ENCODE assay signal across 11 cellular contexts in the genomic region with DNA sequence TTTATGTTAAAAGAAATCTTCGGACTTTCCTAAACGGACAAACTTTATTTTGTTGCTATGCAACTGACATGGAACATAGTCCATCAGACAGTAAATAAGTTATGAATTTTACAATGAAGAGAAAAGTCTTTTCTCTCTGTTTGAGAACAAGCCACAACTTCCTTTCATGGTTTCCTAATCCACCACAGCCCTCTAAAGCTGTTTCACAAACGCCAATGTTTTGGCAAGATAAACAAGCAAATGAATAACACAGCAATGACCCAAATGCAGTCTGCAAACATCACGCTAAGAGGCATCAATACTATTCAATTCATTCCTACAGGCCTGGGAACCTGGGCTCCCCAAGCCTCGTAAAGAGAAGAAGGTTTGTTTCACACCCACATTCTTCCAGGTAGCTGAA.
A peak's percentile ranks its signal among the peaks of the same experiment; 100 is the strongest.
DNase-seq lines count a peak whose midpoint lies in the region; ATAC-seq and TF ChIP-seq lines count a peak whose summit lies in the region.
"Had no signal": no experiment of that assay in that cellular context is flagged by ENCODE, and none has a peak within 500 bp of the region (broad histone marks: within the 10 kb centered on the region; RNA-seq: fewer than 3 reads in every experiment).

No MANE protein-coding gene starts in this region.

- DNase-seq in OCI-M1 (lab: John Stamatoyannopoulos, UW), result peak; percentile 64
- DNase-seq in iris pigment epithelial cell (ENCODE audit: low read depth), result peak; percentile 83
- DNase-seq in endodermal cell, result no peak
- no peak for DNase-seq in H7
- DNase-seq in uterus, result no peak
- DNase-seq in A172 (ENCODE audit: low spot score), result no peak
- DNase-seq: activated T-cell treated with anti-CD3 and anti-CD28 coated beads, Interleukin-2, amount 50 U/mL, for 24 hours; NCI-H524 had no signal

- no peaks in the 10 kb centered on the region for H3K36me3 Mint-ChIP-seq in endodermal cell (ENCODE audit: low read depth)

- H3K4me1 ChIP-seq in endodermal cell (ENCODE audit: control insufficient read depth, insufficient read depth, low read length) (no peaks in the 10 kb centered on the region), uterus (no peaks in the 10 kb centered on the region)

- H3K4me1 Mint-ChIP-seq in endodermal cell, result peaks cover 17% of the 10 kb centered on the region

- intact Hi-C loops in uterus (cut with DNase I; ENCODE audit: low total_unique reads), result no loop called here

- TF ChIP-seq CTCF in endodermal cell (conservative IDR thresholded peaks at IDR 0.05), result no peak
- no peak for TF ChIP-seq CTCF in uterus (IDR thresholded peaks at IDR 0.05)

- no peak overlapping the region for H3K27ac ChIP-seq in endodermal cell (ENCODE audit: low read depth, low read length)
- H3K27ac ChIP-seq in uterus, result no peak overlapping the region

- H3K9ac ChIP-seq in endodermal cell (ENCODE audit: extremely low read depth, low read length, poor library complexity, severe bottlenecking), result no peak overlapping the region

- WGBS in endodermal cell (ENCODE audit: insufficient coverage in 1 of 2, insufficient read length in 1 of 2), 2 experiments, result 69 to 80% methylated on average over 3 to 5 of the region's 5 CpGs

- peak; percentile 53 for ATAC-seq in GM18867 (IDR thresholded peaks at IDR 0.05; ENCODE audit: unreplicated experiment)
- peak; percentile 56 for ATAC-seq in HG02642 (IDR thresholded peaks at IDR 0.05; ENCODE audit: poor library complexity, unreplicated experiment)

- H3K36me3 ChIP-seq in endodermal cell (ENCODE audit: control insufficient read depth, insufficient read depth, low read length) (no peaks in the 10 kb centered on the region), H7 (replicated peaks; ENCODE audit: control insufficient read depth, insufficient read depth, low read length) (no peaks in the 10 kb centered on the region), uterus (no peaks in the 10 kb centered on the region)

- H3K9me3 Mint-ChIP-seq in endodermal cell, result no peaks in the 10 kb centered on the region
- H3K9me3 Mint-ChIP-seq: activated T-cell treated with anti-CD3 and anti-CD28 coated beads, Interleukin-2, amount 50 U/mL, for 24 hours; dendritic cell treated with granulocyte-macrophage colony-stimulating factor and Interleukin-4, amounts not matched to agents 40 ng/mL and 50 ng/mL, for 4 days had no signal

- H3K27me3 ChIP-seq in endodermal cell (ENCODE audit: control insufficient read depth, insufficient read depth, low read length, poor library complexity, severe bottlenecking), result no peaks in the 10 kb centered on the region
- no peaks in the 10 kb centered on the region for H3K27me3 ChIP-seq in H7 (ENCODE audit: control insufficient read depth, insufficient read depth, low read length)
- H3K27me3 ChIP-seq in uterus, result no peaks in the 10 kb centered on the region

- no peak overlapping the region for H3K27ac Mint-ChIP-seq in endodermal cell
- H3K27ac Mint-ChIP-seq: activated T-cell treated with anti-CD3 and anti-CD28 coated beads, Interleukin-2, amount 50 U/mL, for 24 hours; dendritic cell treated with granulocyte-macrophage colony-stimulating factor and Interleukin-4, amounts not matched to agents 40 ng/mL and 50 ng/mL, for 4 days had no signal

- no peak overlapping the region for H3K4me3 ChIP-seq in endodermal cell (ENCODE audit: low read length)
- H3K4me3 ChIP-seq in H7 (ENCODE audit: insufficient read depth, low read depth, low read length), result no peak overlapping the region
- no peak overlapping the region for H3K4me3 ChIP-seq in uterus

- no peak for TF ChIP-seq POLR2A in uterus (IDR thresholded peaks at IDR 0.05)

- no peak overlapping the region for H3K4me3 Mint-ChIP-seq in endodermal cell
- H3K4me3 Mint-ChIP-seq: activated T-cell treated with anti-CD3 and anti-CD28 coated beads, Interleukin-2, amount 50 U/mL, for 24 hours; dendritic cell treated with granulocyte-macrophage colony-stimulating factor and Interleukin-4, amounts not matched to agents 40 ng/mL and 50 ng/mL, for 4 days had no signal

- no peaks in the 10 kb centered on the region for H3K27me3 Mint-ChIP-seq in endodermal cell (ENCODE audit: insufficient read depth)
- H3K27me3 Mint-ChIP-seq: dendritic cell treated with granulocyte-macrophage colony-stimulating factor and Interleukin-4, amounts not matched to agents 40 ng/mL and 50 ng/mL, for 4 days had no signal

- H3K9me3 ChIP-seq in endodermal cell (ENCODE audit: control insufficient read depth, low read length) (no peaks in the 10 kb centered on the region), uterus (no peaks in the 10 kb centered on the region)

Comparison
In these comparisons a context has a peak if more than half of its experiments do, and no peak if none do; other contexts are left out.
1. DNase-seq: peak in OCI-M1 (single experiment) and iris pigment epithelial cell (single experiment); none in endodermal cell (single experiment), H7 (single experiment), uterus (0 of 2) and A172 (single experiment).